1 cellular context compared by ENCODE assay signal in the genomic region with DNA sequence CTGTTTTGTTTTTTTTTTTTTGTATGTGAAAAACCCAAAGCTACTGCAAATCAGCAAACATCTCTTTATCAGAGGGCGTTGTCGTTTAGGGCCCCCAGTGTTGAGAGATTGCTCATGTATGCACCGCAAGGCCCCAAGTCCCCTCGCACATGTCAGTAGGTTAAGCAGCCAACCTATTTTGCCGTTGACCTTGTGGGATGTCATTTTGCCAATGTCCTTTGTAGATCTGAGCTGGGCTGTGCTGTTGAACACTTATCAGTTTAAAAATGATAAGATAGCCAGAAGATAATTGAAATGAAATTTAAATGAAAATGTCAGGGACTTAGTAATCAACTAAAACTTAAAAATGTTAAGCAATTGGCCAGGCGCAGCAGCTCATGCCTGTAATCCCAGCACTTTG.
TF ChIP-seq lines count a peak whose summit lies in the region.

No MANE protein-coding gene starts in this region.

TF ChIP-seq in IMR-90, 13 proteins besides CTCF, POLR2A, EP300 and RAD21:
- TF ChIP-seq RFX5 (IDR thresholded peaks at IDR 0.05; ENCODE audit: low read depth, low read length) = no peak
- no peak for TF ChIP-seq CHD1 (IDR thresholded peaks at IDR 0.05; ENCODE audit: low read depth, low read length)
- no peak for TF ChIP-seq RCOR1 (IDR thresholded peaks at IDR 0.05; ENCODE audit: insufficient replicate concordance, low read length)
- no peak for TF ChIP-seq NFE2L2 (IDR thresholded peaks at IDR 0.05; ENCODE audit: low read depth, low read length)
- no peak for TF ChIP-seq SMC3 (IDR thresholded peaks at IDR 0.05; ENCODE audit: low read depth, low read length)
- no peak for TF ChIP-seq CEBPB (IDR thresholded peaks at IDR 0.05; ENCODE audit: low read depth, low read length)
- no peak for TF ChIP-seq MAFK (IDR thresholded peaks at IDR 0.05; ENCODE audit: low read depth, low read length)
- no peak for TF ChIP-seq MAZ (IDR thresholded peaks at IDR 0.05; ENCODE audit: borderline replicate concordance, low read depth, low read length)
- no peak for TF ChIP-seq FOS (IDR thresholded peaks at IDR 0.05; ENCODE audit: low read depth, low read length)
TF ChIP-seq in IMR-90: peak in this region for 0.
